ENCODE assay signal across 13 cellular contexts in the genomic region with DNA sequence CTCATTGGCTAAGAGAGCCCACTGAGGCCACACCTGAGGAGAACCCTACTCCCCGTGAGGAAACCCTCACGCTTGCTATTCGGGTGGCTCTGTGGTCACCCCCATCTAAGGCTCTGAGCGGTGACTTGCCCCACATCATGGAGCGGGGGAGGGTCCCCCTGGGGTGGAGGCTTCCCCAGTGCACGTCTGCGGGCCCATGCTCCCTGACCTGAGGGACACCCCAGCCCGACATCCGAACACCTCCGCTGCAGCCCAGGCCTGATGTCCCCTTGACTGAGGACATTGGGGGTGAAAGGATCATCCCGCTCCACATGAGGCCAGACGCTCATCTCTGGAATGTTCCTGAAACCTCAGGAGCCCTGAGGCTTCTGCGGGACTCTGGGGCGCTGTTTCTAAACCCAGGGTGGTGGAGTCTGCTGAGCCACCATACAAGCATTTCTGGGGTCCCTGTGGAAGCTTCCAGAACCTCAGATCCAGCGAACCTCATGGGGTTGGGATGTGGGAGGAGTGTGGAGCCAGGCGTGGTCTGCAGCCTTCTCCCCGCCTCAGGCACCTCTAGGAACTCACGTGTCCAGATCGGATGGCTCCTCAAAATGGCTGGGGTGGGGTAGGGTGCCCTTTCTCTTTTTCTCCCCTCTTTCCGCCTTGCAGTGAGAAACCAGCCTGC. TPM values are rescaled to one million over a fixed set of nuclear protein-coding genes. Genes with fewer than 3 reads are reported as not detected.
DNase-seq lines count a peak whose midpoint lies in the region; ATAC-seq and TF ChIP-seq lines count a peak whose summit lies in the region.
"Had no signal": no experiment of that assay in that cellular context is flagged by ENCODE, and none has a peak within 500 bp of the region (broad histone marks: within the 10 kb centered on the region; RNA-seq: fewer than 3 reads in every experiment).

No MANE protein-coding gene starts in this region.

- H3K27ac ChIP-seq in spleen (peak overlapping the region in 6 of 8 donors; percentile 59 to 89 (median 84)), Karpas-422 (ENCODE audit: low read length) (no peak overlapping the region)

- no peak overlapping the region for H3K4me3 Mint-ChIP-seq in T-helper 17 cell
- H3K4me3 Mint-ChIP-seq: IgD-negative memory B cell had no signal

- H2AFZ ChIP-seq in Karpas-422 (ENCODE audit: low read length), result no peak overlapping the region

- H3K36me3 ChIP-seq in spleen, result peaks cover 0 to 100% (median 56%) of the 10 kb centered on the region in 6 donors
- peaks cover 4% of the 10 kb centered on the region; the same call in 1 of the 2 replicates for H3K36me3 ChIP-seq in Karpas-422 (ENCODE audit: insufficient read depth, low read length)

- no peak overlapping the region for H3K9ac ChIP-seq in Karpas-422 (ENCODE audit: low read length)

- H3K4me2 ChIP-seq in Karpas-422 (ENCODE audit: low read depth, low read length, poor library complexity, severe bottlenecking), result no peak overlapping the region

- H3K79me2 ChIP-seq in Karpas-422 (ENCODE audit: low read length), result no peaks in the 10 kb centered on the region

- no peaks in the 10 kb centered on the region for H4K20me1 ChIP-seq in Karpas-422 (ENCODE audit: insufficient read depth, low read depth, low read length)

- H3K4me1 ChIP-seq in spleen, result peaks cover 0 to 64% (median 33%) of the 10 kb centered on the region in 6 donors
- no peaks in the 10 kb centered on the region for H3K4me1 ChIP-seq in Karpas-422 (ENCODE audit: low read length)

- peaks cover 9% of the 10 kb centered on the region for H3K4me1 Mint-ChIP-seq in T-helper 17 cell

- H3K27me3 ChIP-seq in spleen (replicated peaks in 1 of 7) (no peaks in the 10 kb centered on the region), Karpas-422 (ENCODE audit: low read length) (no peaks in the 10 kb centered on the region)

- H3K9me2 ChIP-seq in Karpas-422 (replicated peaks; ENCODE audit: insufficient read depth, low read length), result no peaks in the 10 kb centered on the region

- no peaks in the 10 kb centered on the region for H3K27me3 Mint-ChIP-seq in T-helper 17 cell
- H3K27me3 Mint-ChIP-seq: IgD-negative memory B cell had no signal

- no peak for ATAC-seq in T-helper 17 cell
- no peak for ATAC-seq in GM19328 (IDR thresholded peaks at IDR 0.05; ENCODE audit: unreplicated experiment)
- ATAC-seq in left lobe of liver, result no peak

- no peaks in the 10 kb centered on the region for H3K9me3 ChIP-seq in T-helper 17 cell (ENCODE audit: control insufficient read depth, low read length, poor library complexity, severe bottlenecking)
- no peaks in the 10 kb centered on the region for H3K9me3 ChIP-seq in spleen
- H3K9me3 ChIP-seq in Karpas-422 (ENCODE audit: low read length), result no peaks in the 10 kb centered on the region

- DNase-seq in GM03348 (ENCODE audit: low spot score) (peak; percentile 81), T-helper 17 cell (no peak), foreskin fibroblast (peak; percentile 64 to 86), spleen (no peak), left lobe of liver (ENCODE audit: low spot score) (no peak), Karpas-422 (no peak), kidney glomerular epithelial cell (lab: John Stamatoyannopoulos, UW) (no peak)
- DNase-seq: kidney, NCI-H446, retina, SW 1271 had no signal

- TF ChIP-seq POLR2A in spleen (IDR thresholded peaks at IDR 0.05), result no peak

- peak overlapping the region; percentile 41 for H3K27ac Mint-ChIP-seq in T-helper 17 cell

- TF ChIP-seq CTCF in foreskin fibroblast (IDR thresholded peaks at IDR 0.05; ENCODE audit: low read depth, low read length), result no peak
- TF ChIP-seq CTCF in spleen (IDR thresholded peaks at IDR 0.05 in 8 of 11, conservative IDR thresholded peaks at IDR 0.05 in 3 of 11), result no peak

- H3K36me3 Mint-ChIP-seq in T-helper 17 cell (ENCODE audit: low read depth), result peaks cover 8% of the 10 kb centered on the region

- intact Hi-C loops in spleen (cut with DNase I; ENCODE audit: low total_unique reads), result no loop called here

- 86 to 97% (median 94%) methylated on average over 6 to 20 of the region's 20 CpGs for WGBS in spleen, 5 donors

- peak overlapping the region; percentile 93 to 99 for H3K4me3 ChIP-seq in foreskin fibroblast (ENCODE audit: low read depth in 1 of 2, low read length in 2 of 2)
- peak overlapping the region in 2 of 8 donors; percentile 23 to 37 for H3K4me3 ChIP-seq in spleen
- H3K4me3 ChIP-seq in Karpas-422 (ENCODE audit: low read length), result no peak overlapping the region

RNA-seq across cellular contexts. Expression of a gene that starts 19.9 kb away (rescaled TPM):
- total RNA-seq in T-helper 17 cell (10 to 100 TPM in 1 of 2 donors, 1 to 10 TPM in 1; 8.7 to 10.5 TPM), spleen (10 to 100 TPM; 15.2 to 30.5 (median 18.7) TPM), left lobe of liver (21.9 TPM)
- 10 to 100 TPM; 13.1 to 21.7 (median 19.8) TPM for polyA plus RNA-seq in spleen
- total RNA-seq in Karpas-422 (2014; rRNA removed; shearing (Covaris generic); ENCODE audit: low replicate concordance), result 10.2 and 24.4 TPM in 2 replicates

RNA-seq across cellular contexts. Expression of a gene that starts 32.1 kb away (rescaled TPM):
- total RNA-seq in T-helper 17 cell (1 to 10 TPM; 1.6 to 2.2 TPM), spleen (10 to 100 TPM; 11.7 to 48.1 (median 20.3) TPM), left lobe of liver (0.96 TPM)
- 10 to 100 TPM; 10.2 to 15.9 (median 12.1) TPM for polyA plus RNA-seq in spleen
- total RNA-seq in Karpas-422 (2014; rRNA removed; shearing (Covaris generic); ENCODE audit: low replicate concordance), result 6.1 and 12.9 TPM in 2 replicates

RNA-seq across cellular contexts. Expression of a gene that starts 55.3 kb away (rescaled TPM):
- total RNA-seq in T-helper 17 cell (10 to 100 TPM; 22.9 to 24.3 TPM), spleen (10 to 100 TPM; 18.2 to 32.0 (median 29.4) TPM), left lobe of liver (16.5 TPM)
- 10 to 100 TPM; 13.6 to 25.7 (median 13.7) TPM for polyA plus RNA-seq in spleen
- total RNA-seq in Karpas-422 (2014; rRNA removed; shearing (Covaris generic); ENCODE audit: low replicate concordance), result 32.7 and 38.2 TPM in 2 replicates

Comparison
In these comparisons a context has a peak if more than half of its experiments do, and no peak if none do; other contexts are left out.
1. DNase-seq: peak in GM03348 (single experiment) and foreskin fibroblast (2 of 2); none in T-helper 17 cell (0 of 3), spleen (single experiment), left lobe of liver (single experiment), Karpas-422 (single experiment) and kidney glomerular epithelial cell (single experiment).